9 cellular contexts compared by ENCODE assay signal in the genomic region with DNA sequence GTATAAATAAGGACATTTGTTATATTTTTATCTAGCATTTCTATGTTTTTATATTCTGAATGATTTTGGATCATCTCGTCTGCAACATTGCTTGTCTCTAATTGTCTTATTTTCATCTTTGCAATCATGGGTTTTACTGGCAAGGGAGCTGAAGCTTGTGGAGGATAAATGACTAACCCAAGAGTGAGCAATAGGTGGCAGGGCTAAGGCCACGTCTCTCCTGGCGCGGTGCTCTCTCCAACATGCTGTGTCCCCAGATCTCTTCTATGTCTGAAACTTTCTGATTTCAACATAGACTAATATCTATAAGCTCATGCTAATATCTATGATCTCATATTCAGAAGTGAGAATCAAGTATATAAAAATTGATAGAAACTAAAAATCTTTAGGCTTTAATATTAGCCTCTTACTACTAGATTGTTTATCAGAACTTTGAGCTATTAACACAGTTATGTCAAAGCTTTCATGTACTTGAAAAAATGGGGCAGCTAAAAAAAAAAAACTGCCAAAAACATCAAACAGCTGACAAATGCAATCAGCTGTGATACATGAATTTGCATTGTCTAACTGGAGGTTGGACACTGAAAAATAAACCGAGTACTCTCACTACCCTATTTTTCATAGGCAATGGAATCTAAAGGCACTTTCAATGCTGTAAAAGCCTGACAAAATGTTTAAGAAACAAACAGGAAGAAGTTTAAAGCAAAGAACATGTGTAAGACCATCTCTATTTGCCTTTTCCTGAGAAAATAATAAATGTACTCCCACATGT.
DNase-seq lines count a peak whose midpoint lies in the region; ATAC-seq lines count a peak whose summit lies in the region.
"Had no signal": no experiment of that assay in that cellular context is flagged by ENCODE, and none has a peak within 500 bp of the region (broad histone marks: within the 10 kb centered on the region; RNA-seq: fewer than 3 reads in every experiment).

No MANE protein-coding gene starts in this region.

- H3K27me3 Mint-ChIP-seq in activated CD4-positive, alpha-beta memory T cell treated with anti-CD3 and anti-CD28 coated beads for 36 hours: no peaks in the 10 kb centered on the region
- no peaks in the 10 kb centered on the region for H3K27me3 Mint-ChIP-seq in activated CD4-positive, alpha-beta memory T cell treated with anti-CD3 and anti-CD28 coated beads, Interleukin-2, amount 10 ng/mL, durations not matched to agents 7 days and 5 days
- H3K27me3 Mint-ChIP-seq in stimulated activated naive CD8-positive, alpha-beta T cell treated with anti-CD3 and anti-CD28 coated beads, Interleukin-15, Interleukin-2, amounts not matched to agents 100 ng/mL and 50 ng/mL, for 24 hours: no peaks in the 10 kb centered on the region

- POLR2A ChIA-PET in activated CD4-positive, alpha-beta memory T cell treated with anti-CD3 and anti-CD28 coated beads for 36 hours (lab: Charles Lee): no interaction called here
- POLR2A ChIA-PET in activated CD4-positive, alpha-beta memory T cell treated with anti-CD3 and anti-CD28 coated beads, Interleukin-2, amount 10 ng/mL, durations not matched to agents 7 days and 5 days (lab: Charles Lee): no interaction called here

- CTCF ChIA-PET in activated CD4-positive, alpha-beta memory T cell treated with anti-CD3 and anti-CD28 coated beads for 36 hours (lab: Charles Lee): interaction anchor here (0.7 to 2.0 kb wide), 3 partner anchors 11 to 120 kb away, joined by 3 to 7 read pairs (median 3); no protein-coding TSS in a partner anchor
- CTCF ChIA-PET in activated CD4-positive, alpha-beta memory T cell treated with anti-CD3 and anti-CD28 coated beads, Interleukin-2, amount 10 ng/mL, durations not matched to agents 7 days and 5 days (lab: Charles Lee): interaction anchor here (0.6 to 1.6 kb wide), 3 partner anchors 110 to 314 kb away, joined by 4 to 5 read pairs (median 4); no protein-coding TSS in a partner anchor

- peaks cover 6% of the 10 kb centered on the region for H3K9me3 Mint-ChIP-seq in activated CD4-positive, alpha-beta memory T cell treated with anti-CD3 and anti-CD28 coated beads for 36 hours
- no peaks in the 10 kb centered on the region for H3K9me3 Mint-ChIP-seq in activated CD4-positive, alpha-beta memory T cell treated with anti-CD3 and anti-CD28 coated beads, Interleukin-2, amount 10 ng/mL, durations not matched to agents 7 days and 5 days
- H3K9me3 Mint-ChIP-seq in stimulated activated naive CD8-positive, alpha-beta T cell treated with anti-CD3 and anti-CD28 coated beads, Interleukin-15, Interleukin-2, amounts not matched to agents 100 ng/mL and 50 ng/mL, for 24 hours: no peaks in the 10 kb centered on the region

- intact Hi-C loops in activated CD4-positive, alpha-beta memory T cell treated with anti-CD3 and anti-CD28 coated beads for 36 hours (cut with micrococcal nuclease): no loop called here

- ATAC-seq in HG02588 (IDR thresholded peaks at IDR 0.05; ENCODE audit: unreplicated experiment): peak; percentile 79
- peak; percentile 75 for ATAC-seq in HG03558 (IDR thresholded peaks at IDR 0.05; ENCODE audit: extremely low read depth, unreplicated experiment)

- H3K4me3 Mint-ChIP-seq in activated CD4-positive, alpha-beta memory T cell treated with anti-CD3 and anti-CD28 coated beads for 36 hours: no peak overlapping the region
- no peak overlapping the region for H3K4me3 Mint-ChIP-seq in activated CD4-positive, alpha-beta memory T cell treated with anti-CD3 and anti-CD28 coated beads, Interleukin-2, amount 10 ng/mL, durations not matched to agents 7 days and 5 days
- H3K4me3 Mint-ChIP-seq in stimulated activated naive CD8-positive, alpha-beta T cell treated with anti-CD3 and anti-CD28 coated beads, Interleukin-15, Interleukin-2, amounts not matched to agents 100 ng/mL and 50 ng/mL, for 24 hours: no peak overlapping the region

- no peak overlapping the region for H3K27ac Mint-ChIP-seq in activated CD4-positive, alpha-beta memory T cell treated with anti-CD3 and anti-CD28 coated beads for 36 hours
- no peak overlapping the region for H3K27ac Mint-ChIP-seq in activated CD4-positive, alpha-beta memory T cell treated with anti-CD3 and anti-CD28 coated beads, Interleukin-2, amount 10 ng/mL, durations not matched to agents 7 days and 5 days
- H3K27ac Mint-ChIP-seq in stimulated activated naive CD8-positive, alpha-beta T cell treated with anti-CD3 and anti-CD28 coated beads, Interleukin-15, Interleukin-2, amounts not matched to agents 100 ng/mL and 50 ng/mL, for 24 hours: peak overlapping the region; percentile 59

- peaks cover 43% of the 10 kb centered on the region for H3K4me1 Mint-ChIP-seq in activated CD4-positive, alpha-beta memory T cell treated with anti-CD3 and anti-CD28 coated beads for 36 hours (ENCODE audit: low read depth)
- H3K4me1 Mint-ChIP-seq in activated CD4-positive, alpha-beta memory T cell treated with anti-CD3 and anti-CD28 coated beads, Interleukin-2, amount 10 ng/mL, durations not matched to agents 7 days and 5 days: peaks cover 2% of the 10 kb centered on the region
- peaks cover 48% of the 10 kb centered on the region for H3K4me1 Mint-ChIP-seq in stimulated activated naive CD8-positive, alpha-beta T cell treated with anti-CD3 and anti-CD28 coated beads, Interleukin-15, Interleukin-2, amounts not matched to agents 100 ng/mL and 50 ng/mL, for 24 hours (ENCODE audit: low read depth)

- DNase-seq in activated CD4-positive, alpha-beta memory T cell treated with anti-CD3 and anti-CD28 coated beads for 36 hours: peak; percentile 16
- no peak for DNase-seq in activated CD4-positive, alpha-beta memory T cell treated with anti-CD3 and anti-CD28 coated beads, Interleukin-2, amount 10 ng/mL, durations not matched to agents 7 days and 5 days
- DNase-seq in NCI-H2107 (lab: John Stamatoyannopoulos, UW) (no peak), NCI-H1694 (lab: John Stamatoyannopoulos, UW) (no peak), kidney glomerular epithelial cell (lab: John Stamatoyannopoulos, UW) (no peak)
- DNase-seq: NCI-H187 had no signal

- no peaks in the 10 kb centered on the region for H3K36me3 Mint-ChIP-seq in activated CD4-positive, alpha-beta memory T cell treated with anti-CD3 and anti-CD28 coated beads for 36 hours
- no peaks in the 10 kb centered on the region for H3K36me3 Mint-ChIP-seq in activated CD4-positive, alpha-beta memory T cell treated with anti-CD3 and anti-CD28 coated beads, Interleukin-2, amount 10 ng/mL, durations not matched to agents 7 days and 5 days (ENCODE audit: low read depth)
- no peaks in the 10 kb centered on the region for H3K36me3 Mint-ChIP-seq in stimulated activated naive CD8-positive, alpha-beta T cell treated with anti-CD3 and anti-CD28 coated beads, Interleukin-15, Interleukin-2, amounts not matched to agents 100 ng/mL and 50 ng/mL, for 24 hours (ENCODE audit: low read depth)
